ENCODE assay signal across 31 cellular contexts in genomic region chr12:103599274-103599673, GRCh38. TPM values are rescaled to one million over a fixed set of nuclear protein-coding genes. Genes with fewer than 3 reads are reported as not detected.
"Had no signal": no experiment of that assay in that cellular context is flagged by ENCODE, and none has a peak within 500 bp of the region (broad histone marks: within the 10 kb centered on the region; RNA-seq: fewer than 3 reads in every experiment).

No MANE protein-coding gene starts in this region.

- H3K27ac ChIP-seq: hepatocyte, left lung, lower lobe of right lung, ovary, right atrium auricular region, right lobe of liver, stomach, testis, thyroid gland, transverse colon, upper lobe of left lung, vagina had no signal

- H3K27me3 ChIP-seq: left lung, ovary, right atrium auricular region, right lobe of liver, stomach, testis, thyroid gland, transverse colon, upper lobe of left lung, vagina had no signal

- ATAC-seq: left cardiac atrium; left lung; lower lobe of right lung; mucosa of descending colon; naive thymus-derived CD4-positive, alpha-beta T cell; natural killer cell treated with Interleukin-12 subunit alpha and Interleukin-12 subunit beta and Interleukin-15 and Interleukin-18, amount 100 ng/mL, for 72 hours; right lobe of liver; stimulated activated naive B cell treated with anti-CD40 and anti-IgM and Interleukin-4, amounts not matched to agents 10 μg/mL and 1 μg/mL and 100 μg/mL, for 72 hours; stimulated activated naive CD8-positive, alpha-beta T cell treated with anti-CD3 and anti-CD28 coated beads, Interleukin-15, Interleukin-2, amounts not matched to agents 100 U/mL and 50 U/mL, for 24 hours had no signal

- H3K4me3 ChIP-seq: hepatocyte, left lung, lower lobe of right lung, mucosa of descending colon, ovary, right atrium auricular region, right lobe of liver, smooth muscle cell, stomach, testis, thyroid gland, transverse colon, upper lobe of left lung, vagina had no signal

- H3K9me3 ChIP-seq: left lung, lower lobe of right lung, mucosa of descending colon, ovary, right atrium auricular region, right lobe of liver, stomach, testis, thyroid gland, transverse colon, upper lobe of left lung, vagina had no signal

- H3K36me3 ChIP-seq: left lung, lower lobe of right lung, ovary, right atrium auricular region, right lobe of liver, stomach, thyroid gland, transverse colon, upper lobe of left lung, vagina had no signal

- H2AFZ ChIP-seq: hepatocyte had no signal

- H3K4me1 ChIP-seq: left lung, lower lobe of right lung, right atrium auricular region, right lobe of liver, testis, thyroid gland, transverse colon, upper lobe of left lung, vagina had no signal

- H3K4me2 ChIP-seq: hepatocyte, smooth muscle cell had no signal

- DNase-seq: islet precursor cell; kidney glomerular epithelial cell; left cardiac atrium; left lung; lower lobe of right lung; mammary epithelial cell; midbrain; mucosa of descending colon; naive thymus-derived CD4-positive, alpha-beta T cell; ovary; right lobe of liver; stimulated activated CD4-positive, alpha-beta T cell treated with anti-CD3 and anti-CD28 coated beads, Interleukin-12 subunit alpha, Interleukin-12 subunit beta, amount 100 ng/mL, for 4 hours; stimulated activated CD4-positive, alpha-beta T cell treated with anti-CD3 and anti-CD28 coated beads, Interleukin-15, amount 100 ng/mL, for 24 hours; stimulated activated CD4-positive, alpha-beta T cell treated with anti-CD3 and anti-CD28 coated beads, Interleukin-2, amount 100 ng/mL, for 24 hours; stimulated activated CD4-positive, alpha-beta T cell treated with anti-CD3 and anti-CD28 coated beads, Interleukin-4, amount 100 ng/mL, for 1 hour; stimulated activated naive B cell treated with anti-CD40 and anti-IgM and Interleukin-4, amounts not matched to agents 10 μg/mL and 1 μg/mL and 100 μg/mL, for 72 hours; stimulated activated naive CD8-positive, alpha-beta T cell treated with anti-CD3 and anti-CD28 coated beads, Interleukin-15, Interleukin-2, amounts not matched to agents 100 U/mL and 50 U/mL, for 24 hours; stomach; testis; thyroid gland; transverse colon; upper lobe of left lung had no signal

RNA-seq across cellular contexts. Expression of gene STAB2, which starts 12.2 kb away (rescaled TPM):
- total RNA-seq: hepatocyte; naive thymus-derived CD4-positive, alpha-beta T cell; natural killer cell treated with Interleukin-12 subunit alpha and Interleukin-12 subunit beta and Interleukin-15 and Interleukin-18, amount 100 ng/mL, for 72 hours; progenitor cell of endocrine pancreas; pulmonary artery endothelial cell; renal cortical epithelial cell; smooth muscle cell had no signal
- polyA plus RNA-seq: hepatocyte; naive thymus-derived CD4-positive, alpha-beta T cell; neural cell; smooth muscle cell had no signal
